In the genomic region with DNA sequence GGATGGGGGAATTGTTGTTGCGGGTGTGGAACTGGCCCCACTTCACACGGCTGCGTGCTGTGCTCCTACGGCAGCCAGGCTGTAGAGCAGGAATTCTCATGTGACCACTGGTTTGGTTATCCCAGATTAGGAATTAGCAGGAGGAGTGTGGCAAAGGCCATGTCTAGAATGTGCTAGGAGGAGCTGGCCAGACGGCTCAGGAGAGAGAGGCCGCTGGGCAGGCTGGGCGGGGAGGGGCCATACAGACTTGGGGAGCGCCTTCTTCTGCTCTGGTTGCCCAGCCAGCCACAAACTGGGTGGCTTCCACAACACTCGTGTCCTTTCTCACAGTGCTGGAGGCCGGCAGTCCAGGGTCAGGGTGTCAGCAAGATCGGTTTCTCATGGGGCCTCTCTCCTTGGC, we compare ENCODE assay signal across 13 cellular contexts.
A peak's percentile ranks its signal among the peaks of the same experiment; 100 is the strongest.
DNase-seq lines count a peak whose midpoint lies in the region; ATAC-seq and TF ChIP-seq lines count a peak whose summit lies in the region.
"Had no signal": no experiment of that assay in that cellular context is flagged by ENCODE, and none has a peak within 500 bp of the region (broad histone marks: within the 10 kb centered on the region; RNA-seq: fewer than 3 reads in every experiment).

No MANE protein-coding gene starts in this region.

- ATAC-seq in T-helper 17 cell (no peak), upper lobe of right lung (peak; percentile 30), GM18909 (IDR thresholded peaks at IDR 0.05; ENCODE audit: poor library complexity, unreplicated experiment) (no peak)
- ATAC-seq in stimulated activated memory B cell treated with anti-CD40 and anti-IgM and Interleukin-4, amounts not matched to agents 10 μg/mL and 1 μg/mL and 100 μg/mL, for 72 hours, result peak; percentile 22

- H3K4me1 ChIP-seq in upper lobe of right lung (no peaks in the 10 kb centered on the region), endodermal cell (ENCODE audit: control insufficient read depth, insufficient read depth, low read length) (no peaks in the 10 kb centered on the region)
- H3K4me1 ChIP-seq: HAP-1 had no signal

- H3K4me3 ChIP-seq in dorsolateral prefrontal cortex (no peak overlapping the region), upper lobe of right lung (no peak overlapping the region), endodermal cell (ENCODE audit: low read length) (no peak overlapping the region)
- H3K4me3 ChIP-seq: GM23338, HAP-1 had no signal

- WGBS in endodermal cell (ENCODE audit: insufficient coverage in 1 of 2, insufficient read length in 1 of 2), 2 experiments, result 91 to 98% methylated on average over 5 to 11 of the region's 11 CpGs

- no peak for TF ChIP-seq CTCF in dorsolateral prefrontal cortex (IDR thresholded peaks at IDR 0.05 in 54 of 56, conservative IDR thresholded peaks at IDR 0.05 in 2 of 56; ENCODE audit: low read depth in 1 of 56, partially characterized antibody in 56 of 56)
- TF ChIP-seq CTCF in upper lobe of right lung (IDR thresholded peaks at IDR 0.05), result no peak
- no peak for TF ChIP-seq CTCF in endodermal cell (conservative IDR thresholded peaks at IDR 0.05)

- H3K4me1 Mint-ChIP-seq in T-helper 17 cell (peaks cover 4% of the 10 kb centered on the region), endodermal cell (no peaks in the 10 kb centered on the region)
- no peaks in the 10 kb centered on the region for H3K4me1 Mint-ChIP-seq in stimulated activated memory B cell treated with anti-CD40 and anti-IgM and Interleukin-4, amounts not matched to agents 10 μg/mL and 1 μg/mL and 100 μg/mL, for 72 hours
- H3K4me1 Mint-ChIP-seq: GM23338 had no signal

- H3K27me3 Mint-ChIP-seq in T-helper 17 cell (peaks cover 30% of the 10 kb centered on the region), endodermal cell (ENCODE audit: insufficient read depth) (no peaks in the 10 kb centered on the region)
- peaks cover 9% of the 10 kb centered on the region for H3K27me3 Mint-ChIP-seq in stimulated activated memory B cell treated with anti-CD40 and anti-IgM and Interleukin-4, amounts not matched to agents 10 μg/mL and 1 μg/mL and 100 μg/mL, for 72 hours
- H3K27me3 Mint-ChIP-seq: B cell had no signal

- H3K9me3 Mint-ChIP-seq in stimulated activated memory B cell treated with anti-CD40 and anti-IgM and Interleukin-4, amounts not matched to agents 10 μg/mL and 1 μg/mL and 100 μg/mL, for 72 hours, result no peaks in the 10 kb centered on the region
- peaks cover 8% of the 10 kb centered on the region for H3K9me3 Mint-ChIP-seq in endodermal cell
- H3K9me3 Mint-ChIP-seq: CD4-positive, alpha-beta T cell had no signal

- H3K9ac ChIP-seq in endodermal cell (ENCODE audit: extremely low read depth, low read length, poor library complexity, severe bottlenecking), result no peak overlapping the region

- no peak for DNase-seq in T-helper 17 cell
- DNase-seq in dorsolateral prefrontal cortex, result no peak
- no peak for DNase-seq in upper lobe of right lung
- no peak for DNase-seq in cerebellum (ENCODE audit: low spot score)
- no peak for DNase-seq in endodermal cell
- DNase-seq: C1 segment of cervical spinal cord; CD4-positive, alpha-beta T cell; DMS 273 treated with DMSO at 0.1 percent for 48 hours had no signal

- no peaks in the 10 kb centered on the region for H3K9me3 ChIP-seq in T-helper 17 cell (ENCODE audit: control insufficient read depth, low read length, poor library complexity, severe bottlenecking)
- no peaks in the 10 kb centered on the region for H3K9me3 ChIP-seq in upper lobe of right lung
- peaks cover 6% of the 10 kb centered on the region for H3K9me3 ChIP-seq in endodermal cell (ENCODE audit: control insufficient read depth, low read length)
- H3K9me3 ChIP-seq: HAP-1 had no signal

- intact Hi-C loops in dorsolateral prefrontal cortex (cut with DNase I), result no loop called here
- intact Hi-C loops in upper lobe of right lung (cut with DNase I), result no loop called here

- H3K27ac ChIP-seq in dorsolateral prefrontal cortex (peak overlapping the region in 40 of 59 donors; percentile 3 to 100 (median 96)), upper lobe of right lung (no peak overlapping the region), endodermal cell (ENCODE audit: low read depth, low read length) (no peak overlapping the region)

- H3K27me3 ChIP-seq in dorsolateral prefrontal cortex, result no peaks in the 10 kb centered on the region
- H3K27me3 ChIP-seq in upper lobe of right lung, result no peaks in the 10 kb centered on the region
- H3K27me3 ChIP-seq in endodermal cell (ENCODE audit: control insufficient read depth, insufficient read depth, low read length, poor library complexity, severe bottlenecking), result no peaks in the 10 kb centered on the region

- no peaks in the 10 kb centered on the region for H3K36me3 ChIP-seq in upper lobe of right lung
- H3K36me3 ChIP-seq in endodermal cell (ENCODE audit: control insufficient read depth, insufficient read depth, low read length), result no peaks in the 10 kb centered on the region
- H3K36me3 ChIP-seq: HAP-1 had no signal

- H3K36me3 Mint-ChIP-seq in T-helper 17 cell (ENCODE audit: low read depth) (no peaks in the 10 kb centered on the region), endodermal cell (ENCODE audit: low read depth) (no peaks in the 10 kb centered on the region)
- no peaks in the 10 kb centered on the region for H3K36me3 Mint-ChIP-seq in stimulated activated memory B cell treated with anti-CD40 and anti-IgM and Interleukin-4, amounts not matched to agents 10 μg/mL and 1 μg/mL and 100 μg/mL, for 72 hours

- H3K4me3 Mint-ChIP-seq in T-helper 17 cell (no peak overlapping the region), endodermal cell (no peak overlapping the region)
- H3K4me3 Mint-ChIP-seq in stimulated activated memory B cell treated with anti-CD40 and anti-IgM and Interleukin-4, amounts not matched to agents 10 μg/mL and 1 μg/mL and 100 μg/mL, for 72 hours, result no peak overlapping the region
- H3K4me3 Mint-ChIP-seq: B cell; CD4-positive, alpha-beta T cell; GM23338 had no signal

- peak overlapping the region; percentile 72 for H3K27ac Mint-ChIP-seq in T-helper 17 cell
- H3K27ac Mint-ChIP-seq in stimulated activated memory B cell treated with anti-CD40 and anti-IgM and Interleukin-4, amounts not matched to agents 10 μg/mL and 1 μg/mL and 100 μg/mL, for 72 hours, result no peak overlapping the region
- no peak overlapping the region for H3K27ac Mint-ChIP-seq in endodermal cell
- H3K27ac Mint-ChIP-seq: B cell; CD4-positive, alpha-beta T cell; GM23338 had no signal

Comparison
In these comparisons a context has a peak if more than half of its experiments do, and no peak if none do; other contexts are left out.
1. ATAC-seq: peak in stimulated activated memory B cell treated with anti-CD40 and anti-IgM and Interleukin-4, amounts not matched to agents 10 μg/mL and 1 μg/mL and 100 μg/mL, for 72 hours (single experiment) and upper lobe of right lung (single experiment); none in T-helper 17 cell (single experiment) and GM18909 (single experiment).
2. H3K27ac ChIP-seq: peak in dorsolateral prefrontal cortex (40 of 59); none in upper lobe of right lung (single experiment) and endodermal cell (single experiment).